In the genomic region with DNA sequence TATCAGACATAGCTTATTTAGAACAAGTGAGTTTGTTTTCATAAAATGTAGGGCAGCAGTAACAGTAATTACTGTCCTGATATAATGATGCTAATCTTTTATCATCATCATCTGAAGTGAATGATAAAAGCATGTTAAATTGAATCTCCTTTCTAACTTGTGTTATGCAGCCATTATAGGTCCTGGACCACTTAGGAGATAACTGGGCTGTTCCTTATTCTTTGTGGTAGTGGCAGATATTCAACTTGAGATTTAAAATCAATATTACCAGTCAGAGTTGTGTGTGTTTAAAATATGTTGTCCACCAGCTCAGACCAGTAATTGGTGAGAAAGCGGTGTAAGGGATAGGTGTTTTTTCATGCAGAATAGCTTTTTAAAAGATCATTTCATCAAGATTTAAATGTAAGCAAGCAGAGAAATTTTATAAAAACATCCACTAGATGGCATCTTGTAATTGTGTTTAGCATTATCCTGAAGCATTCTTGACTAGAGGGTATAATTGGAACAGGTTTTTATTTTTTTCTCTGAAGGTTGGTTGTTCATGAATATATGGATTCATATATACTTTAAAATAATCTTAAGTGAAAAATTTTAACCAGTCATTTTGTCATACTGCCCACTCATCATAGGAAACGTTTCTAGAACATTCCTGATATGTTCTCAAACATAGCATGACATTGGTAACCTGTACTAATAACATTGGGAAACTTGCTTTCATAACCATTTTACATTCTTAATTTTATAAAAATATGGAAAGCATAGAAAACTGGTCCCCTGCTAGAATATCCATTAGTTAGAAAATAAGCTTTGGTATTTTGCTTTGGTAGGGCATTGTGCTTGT, we compare ENCODE assay signal across 1 cellular context.
TF ChIP-seq lines count a peak whose summit lies in the region.

No MANE protein-coding gene starts in this region.

TF ChIP-seq in HCT116, 20 proteins besides CTCF, POLR2A, EP300 and RAD21 (continued from another document):
- TF ChIP-seq EGR1 (IDR thresholded peaks at IDR 0.05; ENCODE audit: low read depth): no peak
- TF ChIP-seq, protein P1, sequence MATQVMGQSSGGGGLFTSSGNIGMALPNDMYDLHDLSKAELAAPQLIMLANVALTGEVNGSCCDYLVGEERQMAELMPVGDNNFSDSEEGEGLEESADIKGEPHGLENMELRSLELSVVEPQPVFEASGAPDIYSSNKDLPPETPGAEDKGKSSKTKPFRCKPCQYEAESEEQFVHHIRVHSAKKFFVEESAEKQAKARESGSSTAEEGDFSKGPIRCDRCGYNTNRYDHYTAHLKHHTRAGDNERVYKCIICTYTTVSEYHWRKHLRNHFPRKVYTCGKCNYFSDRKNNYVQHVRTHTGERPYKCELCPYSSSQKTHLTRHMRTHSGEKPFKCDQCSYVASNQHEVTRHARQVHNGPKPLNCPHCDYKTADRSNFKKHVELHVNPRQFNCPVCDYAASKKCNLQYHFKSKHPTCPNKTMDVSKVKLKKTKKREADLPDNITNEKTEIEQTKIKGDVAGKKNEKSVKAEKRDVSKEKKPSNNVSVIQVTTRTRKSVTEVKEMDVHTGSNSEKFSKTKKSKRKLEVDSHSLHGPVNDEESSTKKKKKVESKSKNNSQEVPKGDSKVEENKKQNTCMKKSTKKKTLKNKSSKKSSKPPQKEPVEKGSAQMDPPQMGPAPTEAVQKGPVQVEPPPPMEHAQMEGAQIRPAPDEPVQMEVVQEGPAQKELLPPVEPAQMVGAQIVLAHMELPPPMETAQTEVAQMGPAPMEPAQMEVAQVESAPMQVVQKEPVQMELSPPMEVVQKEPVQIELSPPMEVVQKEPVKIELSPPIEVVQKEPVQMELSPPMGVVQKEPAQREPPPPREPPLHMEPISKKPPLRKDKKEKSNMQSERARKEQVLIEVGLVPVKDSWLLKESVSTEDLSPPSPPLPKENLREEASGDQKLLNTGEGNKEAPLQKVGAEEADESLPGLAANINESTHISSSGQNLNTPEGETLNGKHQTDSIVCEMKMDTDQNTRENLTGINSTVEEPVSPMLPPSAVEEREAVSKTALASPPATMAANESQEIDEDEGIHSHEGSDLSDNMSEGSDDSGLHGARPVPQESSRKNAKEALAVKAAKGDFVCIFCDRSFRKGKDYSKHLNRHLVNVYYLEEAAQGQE (IDR thresholded peaks at IDR 0.05; ENCODE audit: low read depth): no peak
- TF ChIP-seq, protein P2, sequence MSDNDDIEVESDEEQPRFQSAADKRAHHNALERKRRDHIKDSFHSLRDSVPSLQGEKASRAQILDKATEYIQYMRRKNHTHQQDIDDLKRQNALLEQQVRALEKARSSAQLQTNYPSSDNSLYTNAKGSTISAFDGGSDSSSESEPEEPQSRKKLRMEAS (IDR thresholded peaks at IDR 0.05): no peak
- no peak for TF ChIP-seq CEBPB (IDR thresholded peaks at IDR 0.05; ENCODE audit: low read depth)
- no peak for TF ChIP-seq JUND (IDR thresholded peaks at IDR 0.05)
- no peak for TF ChIP-seq YY1 (IDR thresholded peaks at IDR 0.05; ENCODE audit: extremely low read depth, insufficient replicate concordance, low read depth, low read length)
- TF ChIP-seq SIN3A (IDR thresholded peaks at IDR 0.05; ENCODE audit: low read depth): no peak
